In genomic region chr17:43210576-43210975, GRCh38 we compare ENCODE assay signal across 2 cellular contexts.
TF ChIP-seq lines count a peak whose summit lies in the region.

No MANE protein-coding gene starts in this region.

TF ChIP-seq in IMR-90, 13 proteins besides CTCF, POLR2A, EP300 and RAD21:
- TF ChIP-seq MXI1 (IDR thresholded peaks at IDR 0.05; ENCODE audit: borderline replicate concordance, low read depth, low read length) (no peak), CEBPB (IDR thresholded peaks at IDR 0.05; ENCODE audit: low read depth, low read length) (peak; percentile 65), MAFK (IDR thresholded peaks at IDR 0.05; ENCODE audit: low read depth, low read length) (no peak)

TF ChIP-seq in GM12878, 131 proteins besides CTCF, POLR2A, EP300 and RAD21:
- TF ChIP-seq PRDM15 (CRISPR knock-in tag; IDR thresholded peaks at IDR 0.05) (no peak), BRCA1 (IDR thresholded peaks at IDR 0.05; ENCODE audit: low read depth, low read length) (no peak), ZNF217 (IDR thresholded peaks at IDR 0.05) (no peak), SIX5 (IDR thresholded peaks at IDR 0.05; ENCODE audit: low read depth, low read length, severe bottlenecking) (no peak), EGR1 (IDR thresholded peaks at IDR 0.05; ENCODE audit: borderline replicate concordance in 1 of 2, low read depth in 2 of 2, low read length in 2 of 2) (no peak), IRF3 (IDR thresholded peaks at IDR 0.05) (no peak), GATAD2B (conservative IDR thresholded peaks at IDR 0.05; ENCODE audit: low read depth) (no peak), SPI1 (IDR thresholded peaks at IDR 0.05; ENCODE audit: borderline replicate concordance, insufficient read depth, low read depth, low read length) (no peak), MXI1 (IDR thresholded peaks at IDR 0.05; ENCODE audit: low read depth, low read length) (no peak), USF1 (IDR thresholded peaks at IDR 0.05; ENCODE audit: borderline replicate concordance, extremely low read length, insufficient read depth, low read depth, low read length) (no peak), TCF3 (IDR thresholded peaks at IDR 0.05; ENCODE audit: borderline replicate concordance, insufficient read depth, low read depth, low read length) (no peak), ZBED1 (IDR thresholded peaks at IDR 0.05; ENCODE audit: borderline replicate concordance) (no peak), YBX1 (IDR thresholded peaks at IDR 0.05) (no peak)
